1 cellular context compared by ENCODE assay signal in genomic region chr11:111765984-111766833, GRCh38.
TF ChIP-seq lines count a peak whose summit lies in the region.

PPP2R1B (minus strand) TSS chr11:111766389; CDS start chr11:111766361, 28 bp downstream.

TF ChIP-seq in GM12878, 131 proteins besides CTCF, POLR2A, EP300 and RAD21 (continued from another document and continues in another):
- no peak for TF ChIP-seq STAT1 (conservative IDR thresholded peaks at IDR 0.05)
- no peak for TF ChIP-seq STAT3 (IDR thresholded peaks at IDR 0.05; ENCODE audit: low read depth, low read length)
- TF ChIP-seq GABPA (IDR thresholded peaks at IDR 0.05; ENCODE audit: low read depth), result no peak
- no peak; the same call in 1 of the 2 replicates for TF ChIP-seq ZNF687 (IDR thresholded peaks at IDR 0.05)
- no peak for TF ChIP-seq SMAD1 (IDR thresholded peaks at IDR 0.05; ENCODE audit: low read depth, partially characterized antibody)
- peak in 1 of 2 experiments; percentile 6; a peak in 1 of 3 replicates for TF ChIP-seq EGR1 (IDR thresholded peaks at IDR 0.05; ENCODE audit: borderline replicate concordance in 1 of 2, low read depth in 2 of 2, low read length in 2 of 2)
- TF ChIP-seq NFIC (IDR thresholded peaks at IDR 0.05; ENCODE audit: low read depth, low read length), result no peak
- no peak for TF ChIP-seq NR2F1 (conservative IDR thresholded peaks at IDR 0.05)
- no peak for TF ChIP-seq ZNF622 (IDR thresholded peaks at IDR 0.05)
- TF ChIP-seq POU2F2 (IDR thresholded peaks at IDR 0.05; ENCODE audit: borderline replicate concordance, low read depth, low read length), result 0 out of 3 replicates have a peak, but pooled peaks have one; percentile 21
- TF ChIP-seq ZBTB4 (CRISPR knock-in tag; IDR thresholded peaks at IDR 0.05), result no peak
- no peak for TF ChIP-seq MTA2 (IDR thresholded peaks at IDR 0.05; ENCODE audit: low read depth)
- TF ChIP-seq BACH1 (IDR thresholded peaks at IDR 0.05; ENCODE audit: borderline replicate concordance), result 0 out of 2 replicates have a peak, but pooled peaks have one; percentile 34
- TF ChIP-seq SMAD5 (IDR thresholded peaks at IDR 0.05; ENCODE audit: low read depth), result peak; percentile 62; the same call in 1 of the 2 replicates
- TF ChIP-seq ZSCAN29 (IDR thresholded peaks at IDR 0.05), result no peak
- TF ChIP-seq PRDM15 (CRISPR knock-in tag; IDR thresholded peaks at IDR 0.05), result no peak
- no peak for TF ChIP-seq SREBF1 (IDR thresholded peaks at IDR 0.05; ENCODE audit: low read length)
- no peak for TF ChIP-seq BRCA1 (IDR thresholded peaks at IDR 0.05; ENCODE audit: low read depth, low read length)
- no peak for TF ChIP-seq RB1 (IDR thresholded peaks at IDR 0.05; ENCODE audit: borderline replicate concordance)
- TF ChIP-seq SUZ12 (IDR thresholded peaks at IDR 0.05; ENCODE audit: unreplicated experiment), result no peak
- TF ChIP-seq TCF12 (IDR thresholded peaks at IDR 0.05; ENCODE audit: low read depth, low read length), result no peak
- TF ChIP-seq MAX (IDR thresholded peaks at IDR 0.05; ENCODE audit: low read depth, low read length), result 0 out of 2 replicates have a peak, but pooled peaks have one; percentile 44
- peak; percentile 78 for TF ChIP-seq GATAD2B (conservative IDR thresholded peaks at IDR 0.05; ENCODE audit: low read depth)
- TF ChIP-seq BHLHE40 (IDR thresholded peaks at IDR 0.05; ENCODE audit: borderline replicate concordance in 1 of 2, low read depth in 2 of 2, low read length in 1 of 2), result no peak; a peak in 1 of 4 replicates
- no peak for TF ChIP-seq ZNF274 (IDR thresholded peaks at IDR 0.05; ENCODE audit: insufficient read depth, insufficient read length)
- no peak for TF ChIP-seq SP1 (IDR thresholded peaks at IDR 0.05; ENCODE audit: low read depth, low read length)
- TF ChIP-seq SPI1 (IDR thresholded peaks at IDR 0.05; ENCODE audit: borderline replicate concordance, insufficient read depth, low read depth, low read length), result no peak
- TF ChIP-seq MEF2B (IDR thresholded peaks at IDR 0.05; ENCODE audit: partially characterized antibody, poor library complexity, severe bottlenecking), result no peak
- TF ChIP-seq SMC3 (IDR thresholded peaks at IDR 0.05; ENCODE audit: borderline replicate concordance, low read length), result no peak
- no peak for TF ChIP-seq JUND (IDR thresholded peaks at IDR 0.05; ENCODE audit: low read depth, low read length)
- TF ChIP-seq MTA3 (IDR thresholded peaks at IDR 0.05; ENCODE audit: borderline replicate concordance, low read length), result no peak
- TF ChIP-seq REST (IDR thresholded peaks at IDR 0.05; ENCODE audit: low read depth, low read length), result no peak
- TF ChIP-seq CHD1 (IDR thresholded peaks at IDR 0.05; ENCODE audit: low read depth, low read length), result no peak
- no peak for TF ChIP-seq ATF7 (IDR thresholded peaks at IDR 0.05; ENCODE audit: low read depth)
- TF ChIP-seq HDAC2 (IDR thresholded peaks at IDR 0.05), result no peak
- no peak for TF ChIP-seq FOS (IDR thresholded peaks at IDR 0.05; ENCODE audit: borderline replicate concordance, extremely low read depth, insufficient read length)
- TF ChIP-seq NFXL1 (IDR thresholded peaks at IDR 0.05; ENCODE audit: borderline replicate concordance), result no peak
- no peak for TF ChIP-seq SREBF2 (IDR thresholded peaks at IDR 0.05; ENCODE audit: low read length)
- TF ChIP-seq TARDBP (IDR thresholded peaks at IDR 0.05; ENCODE audit: borderline replicate concordance), result no peak
- TF ChIP-seq TAF1 (IDR thresholded peaks at IDR 0.05; ENCODE audit: borderline replicate concordance, low read depth, low read length), result peak; percentile 78; the same call in 1 of the 2 replicates
- TF ChIP-seq SKIL (IDR thresholded peaks at IDR 0.05; ENCODE audit: low read depth, poor library complexity, severe bottlenecking), result no peak
- TF ChIP-seq ELK1 (IDR thresholded peaks at IDR 0.05; ENCODE audit: low read depth, low read length), result no peak
- TF ChIP-seq NKRF (conservative IDR thresholded peaks at IDR 0.05), result peak; percentile 69
- no peak for TF ChIP-seq HDGF (IDR thresholded peaks at IDR 0.05)
- no peak for TF ChIP-seq ASH2L (IDR thresholded peaks at IDR 0.05; ENCODE audit: borderline replicate concordance, low read depth)
